ENCODE assay signal across 9 cellular contexts in the genomic region with DNA sequence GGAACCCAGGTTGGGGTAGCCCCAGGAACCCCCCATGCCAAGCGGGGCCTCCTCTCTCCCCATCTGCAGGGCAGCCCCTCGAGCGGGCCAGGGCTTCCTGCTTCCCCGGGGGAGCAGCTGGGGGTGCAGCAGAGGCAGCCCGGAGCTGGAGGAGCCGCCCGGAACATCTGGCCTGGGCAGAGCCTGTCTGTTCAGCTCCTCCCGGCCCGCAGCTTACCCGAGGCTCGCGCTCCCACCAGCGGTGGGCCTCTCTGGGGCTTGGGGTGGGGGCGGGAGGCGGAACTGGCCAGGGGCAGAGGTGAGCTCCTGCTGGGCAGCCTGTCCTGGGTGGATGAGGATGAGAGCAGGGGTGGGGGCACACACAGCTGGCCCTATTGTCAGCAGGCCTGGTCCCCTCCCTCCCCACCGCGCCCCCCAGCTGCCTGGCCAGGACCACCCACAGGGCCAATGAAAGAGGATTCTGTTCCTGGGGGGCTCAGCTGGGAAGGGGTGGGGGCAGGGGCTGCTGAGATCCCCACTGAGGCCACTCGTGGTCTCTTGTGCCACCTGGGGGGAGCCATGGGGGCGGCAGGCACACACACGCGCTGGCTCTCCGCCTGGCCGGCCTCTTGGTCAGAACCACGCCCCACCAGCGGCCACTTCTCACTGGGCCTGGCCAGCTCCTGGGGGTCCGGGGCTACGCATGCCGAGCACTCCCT. TPM values are rescaled to one million over a fixed set of nuclear protein-coding genes. Genes with fewer than 3 reads are reported as not detected.
DNase-seq lines count a peak whose midpoint lies in the region; ATAC-seq and TF ChIP-seq lines count a peak whose summit lies in the region.
"Had no signal": no experiment of that assay in that cellular context is flagged by ENCODE, and none has a peak within 500 bp of the region (broad histone marks: within the 10 kb centered on the region; RNA-seq: fewer than 3 reads in every experiment).

No MANE protein-coding gene starts in this region.

- H3K9ac ChIP-seq in Karpas-422 (ENCODE audit: low read length) = no peak overlapping the region

- H3K27me3 ChIP-seq in HL-60 (ENCODE audit: insufficient read depth, poor library complexity, severe bottlenecking) (no peaks in the 10 kb centered on the region), Karpas-422 (ENCODE audit: low read length) (no peaks in the 10 kb centered on the region)

- H4K20me1 ChIP-seq in Karpas-422 (ENCODE audit: insufficient read depth, low read depth, low read length) = no peaks in the 10 kb centered on the region

- no peaks in the 10 kb centered on the region for H3K9me2 ChIP-seq in Karpas-422 (replicated peaks; ENCODE audit: insufficient read depth, low read length)

- peaks cover 9% of the 10 kb centered on the region; the same call in 1 of the 2 replicates for H3K9me3 ChIP-seq in Karpas-422 (ENCODE audit: low read length)
- H3K9me3 ChIP-seq: Caco-2 had no signal

- H3K4me2 ChIP-seq in Karpas-422 (ENCODE audit: low read depth, low read length, poor library complexity, severe bottlenecking) = no peak overlapping the region

- no peaks in the 10 kb centered on the region for H3K79me2 ChIP-seq in Karpas-422 (ENCODE audit: low read length)

- H3K4me1 ChIP-seq in Karpas-422 (ENCODE audit: low read length) = no peaks in the 10 kb centered on the region
- H3K4me1 ChIP-seq: Caco-2 had no signal

- H2AFZ ChIP-seq in Karpas-422 (ENCODE audit: low read length) = no peak overlapping the region

- no peaks in the 10 kb centered on the region for H3K36me3 ChIP-seq in Karpas-422 (ENCODE audit: insufficient read depth, low read length)

- H3K4me3 ChIP-seq in HL-60 (replicated peaks; ENCODE audit: insufficient read depth, low read length) (peak overlapping the region; percentile 28), Karpas-422 (ENCODE audit: low read length) (no peak overlapping the region)

- TF ChIP-seq CTCF in 22Rv1 (IDR thresholded peaks at IDR 0.05) (no peak), HL-60 (IDR thresholded peaks at IDR 0.05; ENCODE audit: insufficient read depth, low read length) (no peak)

- peak; percentile 47 to 72 for DNase-seq in HL-60 (ENCODE audit: low read depth in 1 of 2, low spot score in 1 of 2)
- peak in 35 of 58 donors; percentile 10 to 80 (median 48) for DNase-seq in anterior cingulate cortex (lab: John Stamatoyannopoulos, UW)
- DNase-seq in hippocampal formation (lab: John Stamatoyannopoulos, UW) = peak; percentile 13 to 64
- DNase-seq in NCI-H187 treated with DMSO at 0.1 percent for 48 hours (lab: John Stamatoyannopoulos, UW) = no peak
- DNase-seq in T-helper 2 cell = no peak
- DNase-seq in Karpas-422 = no peak

- H3K27ac ChIP-seq in 22Rv1 (peak overlapping the region; percentile 53), HL-60 (replicated peaks) (peak overlapping the region; percentile 97), Karpas-422 (ENCODE audit: low read length) (no peak overlapping the region)

- ATAC-seq in GM21528 (IDR thresholded peaks at IDR 0.05; ENCODE audit: low FRiP score, unreplicated experiment) = no peak

RNA-seq across cellular contexts. Expression of a gene that starts 34.7 kb away (rescaled TPM):
- total RNA-seq in Karpas-422 (2014; rRNA removed; shearing (Covaris generic); ENCODE audit: low replicate concordance) = not detected in 2 replicates

Comparison
In these comparisons a context has a peak if more than half of its experiments do, and no peak if none do; other contexts are left out.
1. DNase-seq: peak in HL-60 (2 of 2), anterior cingulate cortex (35 of 58) and hippocampal formation (2 of 2); none in NCI-H187 treated with DMSO at 0.1 percent for 48 hours (single experiment), T-helper 2 cell (0 of 5) and Karpas-422 (single experiment).